Comparison of ENCODE assay signal across 8 cellular contexts in the genomic region with DNA sequence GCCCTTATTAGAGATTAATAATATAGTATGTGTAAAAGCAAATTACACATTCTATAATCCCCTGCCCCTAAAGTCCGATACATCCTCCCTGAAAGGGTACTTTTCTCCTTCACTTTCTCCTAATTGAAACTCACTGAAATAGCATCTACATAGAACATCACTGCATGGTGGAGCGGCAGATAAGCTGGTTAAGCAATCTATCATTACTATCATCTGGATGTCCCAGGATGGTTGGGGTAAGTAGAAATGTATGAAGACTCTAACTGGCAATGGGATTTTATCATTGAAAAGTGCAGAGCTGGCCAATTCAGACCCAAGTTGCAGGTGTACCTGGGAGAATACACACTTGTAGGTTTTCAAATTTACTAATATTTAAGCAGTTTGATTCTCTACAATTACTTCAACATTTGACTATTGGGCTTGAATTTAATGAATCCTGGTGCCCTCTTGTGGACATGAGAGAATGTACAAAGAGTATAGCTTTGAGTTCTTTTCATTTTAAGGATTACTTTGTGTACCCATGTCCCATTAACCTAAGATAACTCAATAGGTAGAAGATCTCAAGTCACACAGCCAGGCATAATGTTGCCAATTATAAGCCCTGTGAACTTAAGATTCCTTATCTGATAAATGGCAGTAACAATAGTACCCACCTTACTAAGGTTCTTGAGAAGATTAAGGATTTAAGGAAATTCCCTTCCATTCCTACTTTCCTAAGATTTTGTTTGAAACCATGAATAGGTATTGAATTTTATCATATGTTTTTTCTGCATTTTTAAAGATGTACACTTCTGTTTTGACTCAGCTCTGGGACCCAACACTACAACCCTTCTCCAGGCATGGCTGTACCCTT.
DNase-seq lines count a peak whose midpoint lies in the region; ATAC-seq and TF ChIP-seq lines count a peak whose summit lies in the region.

No MANE protein-coding gene starts in this region.

- no peak for TF ChIP-seq POLR2A in gastrocnemius medialis (IDR thresholded peaks at IDR 0.05)

- H3K27me3 ChIP-seq in SU-DHL-6 (ENCODE audit: low read length) (no peaks in the 10 kb centered on the region), gastrocnemius medialis (no peaks in the 10 kb centered on the region)

- H3K9me3 ChIP-seq in SU-DHL-6 (ENCODE audit: insufficient read depth, low read length), result no peaks in the 10 kb centered on the region
- no peaks in the 10 kb centered on the region for H3K9me3 ChIP-seq in gastrocnemius medialis

- in situ Hi-C loops in gastrocnemius medialis (cut with MboI; ENCODE audit: low sequenced_read_pairs in 4 of 4), result loop anchor here (5.0 to 25.0 kb wide), 11 partner anchors 70 to 707 kb away; partner anchors contain the start of genes CCDC158 (in 1 of the 4), FAM47E (in 1 of the 4) and SHROOM3 (in 1 of the 4)

- no peaks in the 10 kb centered on the region for H3F3A ChIP-seq in SU-DHL-6 (ENCODE audit: insufficient read depth)

- H3K27ac ChIP-seq in SU-DHL-6 (ENCODE audit: low read depth, low read length) (no peak overlapping the region), gastrocnemius medialis (no peak overlapping the region)

- H3K36me3 ChIP-seq in SU-DHL-6 (ENCODE audit: low read length), result no peaks in the 10 kb centered on the region
- H3K36me3 ChIP-seq in gastrocnemius medialis, result no peaks in the 10 kb centered on the region

- no peak overlapping the region for H3K4me3 ChIP-seq in SU-DHL-6 (ENCODE audit: insufficient read depth, low read length, poor library complexity, severe bottlenecking)
- H3K4me3 ChIP-seq in gastrocnemius medialis, result no peak overlapping the region

- no peak overlapping the region for H3K9ac ChIP-seq in SU-DHL-6 (ENCODE audit: low read length)

- no peaks in the 10 kb centered on the region for H4K20me1 ChIP-seq in SU-DHL-6 (ENCODE audit: low read depth, low read length)

- TF ChIP-seq CTCF in LNCAP (IDR thresholded peaks at IDR 0.05) (peak; percentile 70), SU-DHL-6 (IDR thresholded peaks at IDR 0.05; ENCODE audit: insufficient read depth, low read length, poor library complexity, severe bottlenecking) (peak; percentile 23), gastrocnemius medialis (IDR thresholded peaks at IDR 0.05 in 4 of 5, conservative IDR thresholded peaks at IDR 0.05 in 1 of 5) (peak; percentile 47 to 66 (median 56))

- DNase-seq in NCI-H524 (lab: John Stamatoyannopoulos, UW), result peak; percentile 5 to 42
- DNase-seq in NCI-H524 treated with DMSO at 0.1 percent for 48 hours (lab: John Stamatoyannopoulos, UW), result no peak
- DNase-seq in germinal center (ENCODE audit: low spot score), result peak; percentile 38
- DNase-seq in gastrocnemius medialis, result no peak

- no peak overlapping the region for H3K4me2 ChIP-seq in SU-DHL-6 (ENCODE audit: low read depth, low read length, poor library complexity, severe bottlenecking)

- no peak overlapping the region for H2AFZ ChIP-seq in SU-DHL-6 (ENCODE audit: low read depth, low read length, severe bottlenecking)

- intact Hi-C loops in gastrocnemius medialis (cut with DNase I; ENCODE audit: low total_unique reads), result loop anchor here (2.0 to 10.0 kb wide), 4 partner anchors 74 to 326 kb away; partner anchors contain the start of genes FAM47E and STBD1

- H3K79me2 ChIP-seq in SU-DHL-6 (ENCODE audit: insufficient read depth, low read length), result no peaks in the 10 kb centered on the region

- ATAC-seq in gastrocnemius medialis, result peak; percentile 46 to 50
- ATAC-seq in GM21529 (IDR thresholded peaks at IDR 0.05; ENCODE audit: unreplicated experiment), result no peak
- ATAC-seq in HG03025 (IDR thresholded peaks at IDR 0.05; ENCODE audit: low FRiP score, unreplicated experiment), result no peak

- H3K9me2 ChIP-seq in SU-DHL-6 (replicated peaks; ENCODE audit: insufficient read depth, low read length), result no peaks in the 10 kb centered on the region

- H3K4me1 ChIP-seq in gastrocnemius medialis, result no peaks in the 10 kb centered on the region

Comparison
In these comparisons a context has a peak if more than half of its experiments do, and no peak if none do; other contexts are left out.
1. DNase-seq: peak in NCI-H524 (2 of 2) and germinal center (single experiment); none in NCI-H524 treated with DMSO at 0.1 percent for 48 hours (single experiment) and gastrocnemius medialis (0 of 2).
2. ATAC-seq: peak in gastrocnemius medialis (2 of 2); none in GM21529 (single experiment) and HG03025 (single experiment).
3. Peak in every context shown above with its lines, with median percentiles within 50 percentile points of each other: CTCF ChIP-seq.